In genomic region chrX:151710457-151710856, GRCh38 we compare ENCODE assay signal across 21 cellular contexts. TPM values are rescaled to one million over a fixed set of nuclear protein-coding genes. Genes with fewer than 3 reads are reported as not detected.
DNase-seq lines count a peak whose midpoint lies in the region; ATAC-seq and TF ChIP-seq lines count a peak whose summit lies in the region.
"Had no signal": no experiment of that assay in that cellular context is flagged by ENCODE, and none has a peak within 500 bp of the region (broad histone marks: within the 10 kb centered on the region; RNA-seq: fewer than 3 reads in every experiment).

No MANE protein-coding gene starts in this region.

- peaks cover 9 to 32% (median 28%) of the 10 kb centered on the region in 10 experiments; a peak in 19 of 20 replicates for H3K4me1 ChIP-seq in BLaER1 treated with 17β-estradiol and CSF1 and Interleukin-3, amounts not matched to agents 10 nM and 100 nM
- no peaks in the 10 kb centered on the region for H3K4me1 ChIP-seq in mucosa of descending colon (ENCODE audit: low read depth)
- H3K4me1 ChIP-seq: A549, Caco-2 had no signal

- ATAC-seq in natural killer cell treated with Interleukin-12 subunit alpha and Interleukin-12 subunit beta and Interleukin-15 and Interleukin-18, amount 100 ng/mL, for 72 hours = no peak
- ATAC-seq in natural killer cell = no peak
- no peak for ATAC-seq in mucosa of descending colon
- ATAC-seq: A549; CD8-positive, alpha-beta T cell; GM23338 had no signal

- H3K36me3 Mint-ChIP-seq in natural killer cell treated with Interleukin-12 subunit alpha and Interleukin-12 subunit beta and Interleukin-15 and Interleukin-18, amount 100 ng/mL, for 72 hours = no peaks in the 10 kb centered on the region
- H3K36me3 Mint-ChIP-seq in natural killer cell = no peaks in the 10 kb centered on the region
- H3K36me3 Mint-ChIP-seq: CD4-positive, CD25-positive, alpha-beta regulatory T cell; CD8-positive, alpha-beta T cell had no signal

- no peak overlapping the region for H3K27ac ChIP-seq in BLaER1 treated with 17β-estradiol and CSF1 and Interleukin-3, amounts not matched to agents 10 nM and 100 nM
- H3K27ac ChIP-seq: A549 had no signal

- H4K20me1 ChIP-seq in BLaER1 treated with 17β-estradiol and CSF1 and Interleukin-3, amounts not matched to agents 10 nM and 100 nM = peaks cover 0 to 4% (median 0%) of the 10 kb centered on the region in 11 experiments; a peak in 2 of 22 replicates

- peaks cover 73 to 100% (median 97%) of the 10 kb centered on the region in 11 experiments for H3K27me3 ChIP-seq in BLaER1 treated with 17β-estradiol and CSF1 and Interleukin-3, amounts not matched to agents 10 nM and 100 nM

- DNase-seq in natural killer cell treated with Interleukin-12 subunit alpha and Interleukin-12 subunit beta and Interleukin-15 and Interleukin-18, amount 100 ng/mL, for 72 hours (ENCODE audit: low spot score) = peak; percentile 8
- no peak for DNase-seq in natural killer cell
- peak; percentile 20 for DNase-seq in fibroblast of mammary gland (ENCODE audit: low read depth)
- no peak for DNase-seq in NCI-H1694 (lab: John Stamatoyannopoulos, UW)
- no peak for DNase-seq in mucosa of descending colon
- DNase-seq in NCI-H526 treated with DMSO at 0.1 percent for 48 hours (lab: John Stamatoyannopoulos, UW) = no peak
- DNase-seq: 8988T; ACHN; C1 segment of cervical spinal cord; Caco-2; CD4-positive, CD25-positive, alpha-beta regulatory T cell; CD8-positive, alpha-beta T cell; DMS153; DND-41; H9; HFFc6 had no signal

- no peaks in the 10 kb centered on the region for H3K4me1 Mint-ChIP-seq in natural killer cell treated with Interleukin-12 subunit alpha and Interleukin-12 subunit beta and Interleukin-15 and Interleukin-18, amount 100 ng/mL, for 72 hours (ENCODE audit: low read depth in 2 of 2)
- no peaks in the 10 kb centered on the region for H3K4me1 Mint-ChIP-seq in natural killer cell
- H3K4me1 Mint-ChIP-seq: B cell; CD4-positive, CD25-positive, alpha-beta regulatory T cell had no signal

- H3K27me3 Mint-ChIP-seq in natural killer cell treated with Interleukin-12 subunit alpha and Interleukin-12 subunit beta and Interleukin-15 and Interleukin-18, amount 100 ng/mL, for 72 hours = peaks cover 0 to under 1% of the 10 kb centered on the region in 2 donors
- peaks cover 0 to 7% of the 10 kb centered on the region in 2 donors for H3K27me3 Mint-ChIP-seq in natural killer cell (ENCODE audit: low read depth in 2 of 2)
- H3K27me3 Mint-ChIP-seq: B cell; CD4-positive, CD25-positive, alpha-beta regulatory T cell had no signal

- H3K36me3 ChIP-seq in BLaER1 treated with 17β-estradiol and CSF1 and Interleukin-3, amounts not matched to agents 10 nM and 100 nM = no peaks in the 10 kb centered on the region
- H3K36me3 ChIP-seq in mucosa of descending colon (ENCODE audit: low read depth) = no peaks in the 10 kb centered on the region

- H3K9ac ChIP-seq in BLaER1 treated with 17β-estradiol and CSF1 and Interleukin-3, amounts not matched to agents 10 nM and 100 nM = no peak overlapping the region

- peak overlapping the region in 8 of 11 experiments; percentile 40 to 66 (median 57); a peak in 13 of 22 replicates for H3K4me2 ChIP-seq in BLaER1 treated with 17β-estradiol and CSF1 and Interleukin-3, amounts not matched to agents 10 nM and 100 nM
- H3K4me2 ChIP-seq: A549, GM23338 had no signal

- TF ChIP-seq CTCF in natural killer cell (IDR thresholded peaks at IDR 0.05) (no peak), fibroblast of mammary gland (conservative IDR thresholded peaks at IDR 0.05; ENCODE audit: control insufficient read depth, insufficient read depth, low read depth, low read length) (no peak), mucosa of descending colon (IDR thresholded peaks at IDR 0.05) (no peak)

- intact Hi-C loops in natural killer cell (cut with micrococcal nuclease) = no loop called here
- intact Hi-C loops in mucosa of descending colon (cut with DNase I, micrococcal nuclease) = no loop called here

- H3K4me3 Mint-ChIP-seq in natural killer cell treated with Interleukin-12 subunit alpha and Interleukin-12 subunit beta and Interleukin-15 and Interleukin-18, amount 100 ng/mL, for 72 hours = no peak overlapping the region
- no peak overlapping the region for H3K4me3 Mint-ChIP-seq in natural killer cell
- H3K4me3 Mint-ChIP-seq: B cell; CD4-positive, CD25-positive, alpha-beta regulatory T cell; CD8-positive, alpha-beta T cell; GM23338; H9; HFFc6 had no signal

- H3K27ac Mint-ChIP-seq in natural killer cell treated with Interleukin-12 subunit alpha and Interleukin-12 subunit beta and Interleukin-15 and Interleukin-18, amount 100 ng/mL, for 72 hours = no peak overlapping the region
- H3K27ac Mint-ChIP-seq in natural killer cell = no peak overlapping the region
- H3K27ac Mint-ChIP-seq: B cell; CD8-positive, alpha-beta T cell; GM23338; H9; HFFc6 had no signal

- no peak overlapping the region for H3K4me3 ChIP-seq in BLaER1 treated with 17β-estradiol and CSF1 and Interleukin-3, amounts not matched to agents 10 nM and 100 nM
- H3K4me3 ChIP-seq in fibroblast of mammary gland (ENCODE audit: control insufficient read depth, low read depth, low read length) (no peak overlapping the region), mucosa of descending colon (no peak overlapping the region)
- H3K4me3 ChIP-seq: A549, GM23338 had no signal

- no peaks in the 10 kb centered on the region for H3K9me3 ChIP-seq in BLaER1 treated with 17β-estradiol and CSF1 and Interleukin-3, amounts not matched to agents 10 nM and 100 nM (replicated peaks in 1 of 11)
- no peaks in the 10 kb centered on the region for H3K9me3 ChIP-seq in mucosa of descending colon
- H3K9me3 ChIP-seq: A549, Caco-2 had no signal

- H3K9me3 Mint-ChIP-seq in natural killer cell treated with Interleukin-12 subunit alpha and Interleukin-12 subunit beta and Interleukin-15 and Interleukin-18, amount 100 ng/mL, for 72 hours = no peaks in the 10 kb centered on the region
- H3K9me3 Mint-ChIP-seq in natural killer cell = no peaks in the 10 kb centered on the region
- H3K9me3 Mint-ChIP-seq: CD4-positive, CD25-positive, alpha-beta regulatory T cell; CD8-positive, alpha-beta T cell; GM23338; HFFc6 had no signal

RNA-seq across cellular contexts. Expression of gene FATE1, which starts 5.4 kb away (rescaled TPM):
- total RNA-seq in natural killer cell treated with Interleukin-12 subunit alpha and Interleukin-12 subunit beta and Interleukin-15 and Interleukin-18, amount 100 ng/mL, for 72 hours = not detected
- total RNA-seq in natural killer cell (not detected), mucosa of descending colon (not detected)
- total RNA-seq: B cell; Caco-2; CD4-positive, CD25-positive, alpha-beta regulatory T cell; CD8-positive, alpha-beta T cell; H4; H9; HFFc6 had no signal

RNA-seq across cellular contexts. Expression of gene PRRG3, which starts 15.2 kb away (rescaled TPM):
- total RNA-seq in natural killer cell treated with Interleukin-12 subunit alpha and Interleukin-12 subunit beta and Interleukin-15 and Interleukin-18, amount 100 ng/mL, for 72 hours = not detected
- not detected for total RNA-seq in natural killer cell
- total RNA-seq in mucosa of descending colon = 1 to 10 TPM in 1 of 3 donors, under 1 TPM in 2; 0.06 to 2.8 (median 0.22) TPM
- total RNA-seq: B cell; Caco-2; CD4-positive, CD25-positive, alpha-beta regulatory T cell; CD8-positive, alpha-beta T cell; H4; HFFc6 had no signal

RNA-seq across cellular contexts. Expression of gene CNGA2, which starts 24.1 kb away (rescaled TPM):
- not detected for total RNA-seq in natural killer cell treated with Interleukin-12 subunit alpha and Interleukin-12 subunit beta and Interleukin-15 and Interleukin-18, amount 100 ng/mL, for 72 hours
- total RNA-seq in natural killer cell = not detected
- total RNA-seq in mucosa of descending colon = not detected
- total RNA-seq: B cell; Caco-2; CD4-positive, CD25-positive, alpha-beta regulatory T cell; CD8-positive, alpha-beta T cell; GM23338; H4; H9; HFFc6 had no signal

Comparison
In these comparisons a context has a peak if more than half of its experiments do, and no peak if none do; other contexts are left out.
1. DNase-seq: peak in natural killer cell treated with Interleukin-12 subunit alpha and Interleukin-12 subunit beta and Interleukin-15 and Interleukin-18, amount 100 ng/mL, for 72 hours (single experiment) and fibroblast of mammary gland (single experiment); none in natural killer cell (single experiment), NCI-H1694 (single experiment), mucosa of descending colon (0 of 3) and NCI-H526 treated with DMSO at 0.1 percent for 48 hours (single experiment).